In genomic region chr2:69933839-69934613, GRCh38 we compare ENCODE assay signal across 8 cellular contexts. TPM values are rescaled to one million over a fixed set of nuclear protein-coding genes. Genes with fewer than 3 reads are reported as not detected.
DNase-seq lines count a peak whose midpoint lies in the region; ATAC-seq lines count a peak whose summit lies in the region.

No MANE protein-coding gene starts in this region.

- no peaks in the 10 kb centered on the region for H3K27me3 Mint-ChIP-seq in activated naive CD8-positive, alpha-beta T cell treated with anti-CD3 and anti-CD28 coated beads for 36 hours

- H3K27me3 ChIP-seq in aorta (ENCODE audit: control insufficient read depth in 1 of 2, insufficient read depth in 2 of 2, low read length in 1 of 2): no peaks in the 10 kb centered on the region

- H3K9me3 ChIP-seq in aorta (ENCODE audit: control insufficient read depth, low read length): no peaks in the 10 kb centered on the region

- H3K27ac Mint-ChIP-seq in activated naive CD8-positive, alpha-beta T cell treated with anti-CD3 and anti-CD28 coated beads for 36 hours: peak overlapping the region; percentile 4

- WGBS in aorta, 2 donors: 16 to 18% methylated on average over 4 of the region's 4 CpGs

- peaks cover 0 to 10% of the 10 kb centered on the region in 2 donors for H3K36me3 ChIP-seq in aorta (ENCODE audit: control insufficient read depth in 1 of 2, insufficient read depth in 2 of 2, low read length in 1 of 2)

- H3K36me3 Mint-ChIP-seq in activated naive CD8-positive, alpha-beta T cell treated with anti-CD3 and anti-CD28 coated beads for 36 hours: peaks cover 10% of the 10 kb centered on the region

- H3K4me1 Mint-ChIP-seq in activated naive CD8-positive, alpha-beta T cell treated with anti-CD3 and anti-CD28 coated beads for 36 hours: peaks cover 18% of the 10 kb centered on the region

- H3K4me3 Mint-ChIP-seq in activated naive CD8-positive, alpha-beta T cell treated with anti-CD3 and anti-CD28 coated beads for 36 hours: no peak overlapping the region

- ATAC-seq in aorta (ENCODE audit: low FRiP score): peak; percentile 76

- H3K4me3 ChIP-seq in aorta (ENCODE audit: low read length in 2 of 2): no peak overlapping the region

- H3K27ac ChIP-seq in aorta (ENCODE audit: low read depth in 1 of 2, low read length in 2 of 2): peak overlapping the region; percentile 20 to 24

- peaks cover 0 to 2% of the 10 kb centered on the region in 2 donors for H3K4me1 ChIP-seq in aorta (ENCODE audit: control insufficient read depth in 1 of 2, insufficient read depth in 2 of 2, low read length in 2 of 2)

- H3K9me3 Mint-ChIP-seq in activated naive CD8-positive, alpha-beta T cell treated with anti-CD3 and anti-CD28 coated beads for 36 hours: no peaks in the 10 kb centered on the region

- intact Hi-C loops in aorta (cut with DNase I): no loop called here

- peak; percentile 6 for DNase-seq in stimulated activated naive CD4-positive, alpha-beta T cell treated with Interleukin-2 at 50 U/mL for 16 hours (lab: John Stamatoyannopoulos, UW)
- no peak for DNase-seq in stimulated activated naive CD4-positive, alpha-beta T cell (lab: John Stamatoyannopoulos, UW)
- no peak for DNase-seq in activated naive CD8-positive, alpha-beta T cell treated with anti-CD3 and anti-CD28 coated beads for 36 hours
- peak; percentile 94 for DNase-seq in iris pigment epithelial cell (ENCODE audit: low read depth)
- DNase-seq in aorta: peak in 1 of 2 donors; percentile 65
- no peak for DNase-seq in DMS 273 treated with DMSO at 0.1 percent for 48 hours (lab: John Stamatoyannopoulos, UW)
- DNase-seq in T-helper 9 cell: no peak
- no peak for DNase-seq in amygdala (lab: John Stamatoyannopoulos, UW)

RNA-seq across cellular contexts. Expression of gene MXD1, which starts 19.1 kb away (rescaled TPM):
- total RNA-seq in activated naive CD8-positive, alpha-beta T cell treated with anti-CD3 and anti-CD28 coated beads for 36 hours: 1 to 10 TPM; 5.0 to 6.3 TPM
- total RNA-seq in aorta: 10 to 100 TPM; 21.1 to 33.4 TPM
- 10 to 100 TPM in 1 of 2 donors, 1 to 10 TPM in 1; 5.3 to 11.3 TPM for polyA plus RNA-seq in aorta

RNA-seq across cellular contexts. Expression of gene ASPRV1, which starts 27.4 kb away (rescaled TPM):
- total RNA-seq in activated naive CD8-positive, alpha-beta T cell treated with anti-CD3 and anti-CD28 coated beads for 36 hours: under 1 TPM; 0.54 to 0.74 TPM
- 1 to 10 TPM; 1.9 to 3.4 TPM for total RNA-seq in aorta
- 1 to 10 TPM; 1.1 to 2.0 TPM for polyA plus RNA-seq in aorta

RNA-seq across cellular contexts. Expression of gene SNRNP27, which starts 40.3 kb away (rescaled TPM):
- 10 to 100 TPM; 61.0 to 61.8 TPM for total RNA-seq in activated naive CD8-positive, alpha-beta T cell treated with anti-CD3 and anti-CD28 coated beads for 36 hours
- 10 to 100 TPM; 45.1 to 58.3 TPM for total RNA-seq in aorta
- 10 to 100 TPM; 42.1 to 61.1 TPM for polyA plus RNA-seq in aorta

Comparison
In these comparisons a context has a peak if more than half of its experiments do, and no peak if none do; other contexts are left out.
1. DNase-seq: peak in stimulated activated naive CD4-positive, alpha-beta T cell treated with Interleukin-2 at 50 U/mL for 16 hours (single experiment) and iris pigment epithelial cell (single experiment); none in stimulated activated naive CD4-positive, alpha-beta T cell (0 of 6), activated naive CD8-positive, alpha-beta T cell treated with anti-CD3 and anti-CD28 coated beads for 36 hours (single experiment), DMS 273 treated with DMSO at 0.1 percent for 48 hours (single experiment), T-helper 9 cell (single experiment) and amygdala (0 of 56).